ENCODE assay signal across 8 cellular contexts in the genomic region with DNA sequence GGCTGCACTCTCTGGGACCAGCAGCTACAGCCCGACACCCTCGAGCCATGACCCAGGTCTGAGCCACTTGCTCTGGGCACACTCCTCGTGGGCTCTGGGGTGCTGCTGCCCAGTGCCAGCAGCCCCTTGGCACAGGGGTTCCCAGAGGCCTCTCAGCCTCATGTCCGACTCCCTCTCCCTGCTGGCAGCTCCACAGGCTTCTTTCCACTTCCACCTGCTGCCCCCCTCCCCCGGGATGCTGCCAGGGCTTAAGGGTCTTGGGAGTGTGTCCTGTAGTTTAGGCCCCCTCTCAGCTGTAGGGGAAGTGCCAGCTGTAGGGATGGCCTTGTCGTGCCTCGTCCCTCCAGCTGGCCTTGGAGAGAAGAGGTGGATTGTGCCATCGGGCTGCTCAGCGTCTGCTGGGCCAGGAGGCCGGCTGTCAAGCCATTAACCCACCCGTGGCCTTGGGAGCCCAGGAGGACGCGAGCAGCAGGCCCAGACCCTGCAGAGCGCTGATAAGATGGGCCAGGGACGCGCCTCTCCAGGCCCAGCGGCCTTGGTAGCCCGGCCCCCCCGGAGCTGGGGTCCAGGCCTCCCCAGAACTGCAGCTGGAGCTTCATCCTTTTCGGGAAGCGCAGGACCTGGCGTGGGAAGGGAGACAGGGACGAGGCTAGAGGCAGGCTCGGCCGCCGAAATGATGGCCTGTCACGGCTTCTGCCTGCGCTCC. TPM values are rescaled to one million over a fixed set of nuclear protein-coding genes. Genes with fewer than 3 reads are reported as not detected.
A peak's percentile ranks its signal among the peaks of the same experiment; 100 is the strongest.
DNase-seq lines count a peak whose midpoint lies in the region; ATAC-seq and TF ChIP-seq lines count a peak whose summit lies in the region.

No MANE protein-coding gene starts in this region.

- no peak for ATAC-seq in effector memory CD8-positive, alpha-beta T cell (replicated peaks)
- ATAC-seq in natural killer cell (no peak), GM18867 (IDR thresholded peaks at IDR 0.05; ENCODE audit: unreplicated experiment) (no peak)

- H3K27me3 ChIP-seq in OCI-LY3 (ENCODE audit: low read depth, low read length): no peaks in the 10 kb centered on the region

- no peaks in the 10 kb centered on the region for H3K36me3 Mint-ChIP-seq in effector memory CD8-positive, alpha-beta T cell (ENCODE audit: insufficient read depth)
- H3K36me3 Mint-ChIP-seq in natural killer cell: no peaks in the 10 kb centered on the region

- H3K79me2 ChIP-seq in OCI-LY3 (ENCODE audit: low read length): no peaks in the 10 kb centered on the region

- peak overlapping the region; percentile 63 for H3K4me3 ChIP-seq in AG09309 (ENCODE audit: control insufficient read depth, low read depth, low read length)
- peak overlapping the region; percentile 87 for H3K4me3 ChIP-seq in OCI-LY3 (ENCODE audit: low read length)

- H3K9me3 Mint-ChIP-seq in effector memory CD8-positive, alpha-beta T cell: no peaks in the 10 kb centered on the region
- H3K9me3 Mint-ChIP-seq in natural killer cell: no peaks in the 10 kb centered on the region

- H3K9me3 ChIP-seq in OCI-LY3 (ENCODE audit: insufficient read depth, low read length): no peaks in the 10 kb centered on the region

- peak overlapping the region; percentile 70 to 74 for H3K4me3 Mint-ChIP-seq in effector memory CD8-positive, alpha-beta T cell
- peak overlapping the region; percentile 80 for H3K4me3 Mint-ChIP-seq in natural killer cell

- peak overlapping the region in 1 of 2 donors; percentile 80 for H3K27ac Mint-ChIP-seq in effector memory CD8-positive, alpha-beta T cell
- peak overlapping the region; percentile 26 to 74 for H3K27ac Mint-ChIP-seq in natural killer cell

- no peak for DNase-seq in AG09309 (ENCODE audit: low read depth)
- DNase-seq in effector memory CD8-positive, alpha-beta T cell: no peak
- no peak for DNase-seq in natural killer cell
- no peak for DNase-seq in NCI-H1436 (lab: John Stamatoyannopoulos, UW)
- DNase-seq in NK-92 treated with Interleukin-12 subunit alpha and Interleukin-12 subunit beta, amount 100 ng/mL, for 24 hours (lab: John Stamatoyannopoulos, UW): no peak
- DNase-seq in activated CD4-positive, alpha-beta T cell treated with anti-CD3 and anti-CD28 coated beads for 4 hours: no peak

- H3K36me3 ChIP-seq in OCI-LY3 (replicated peaks; ENCODE audit: low read depth, low read length): no peaks in the 10 kb centered on the region

- peaks cover 8 to 12% of the 10 kb centered on the region in 2 donors for H3K4me1 Mint-ChIP-seq in effector memory CD8-positive, alpha-beta T cell (ENCODE audit: low read depth in 2 of 2)
- peaks cover 0 to 17% of the 10 kb centered on the region in 2 donors for H3K4me1 Mint-ChIP-seq in natural killer cell

- H3K27ac ChIP-seq in OCI-LY3 (ENCODE audit: low read length): no peak overlapping the region

- peak overlapping the region; percentile 74; the same call in 1 of the 2 replicates for H3K9ac ChIP-seq in OCI-LY3 (ENCODE audit: low read length)

- no peaks in the 10 kb centered on the region for H3K27me3 Mint-ChIP-seq in effector memory CD8-positive, alpha-beta T cell
- H3K27me3 Mint-ChIP-seq in natural killer cell (ENCODE audit: low read depth in 2 of 2): peaks cover 0 to 4% of the 10 kb centered on the region in 2 donors

- peak overlapping the region; percentile 90 for H3K4me2 ChIP-seq in OCI-LY3 (ENCODE audit: low read length)

- intact Hi-C loops in natural killer cell (cut with micrococcal nuclease): no loop called here

- no peak for TF ChIP-seq CTCF in AG09309 (IDR thresholded peaks at IDR 0.05; ENCODE audit: control insufficient read depth, insufficient read depth, low read depth, low read length, missing control alignments)
- TF ChIP-seq CTCF in OCI-LY3 (IDR thresholded peaks at IDR 0.05; ENCODE audit: low read depth, low read length): no peak
- no peak for TF ChIP-seq CTCF in natural killer cell (IDR thresholded peaks at IDR 0.05)

- peak overlapping the region; percentile 78; the same call in 1 of the 2 replicates for H2AFZ ChIP-seq in OCI-LY3 (ENCODE audit: low read depth, low read length)

- H3K4me1 ChIP-seq in OCI-LY3 (ENCODE audit: low read length): peaks cover 13% of the 10 kb centered on the region

- H4K20me1 ChIP-seq in OCI-LY3 (ENCODE audit: insufficient read depth, low read length): no peaks in the 10 kb centered on the region

RNA-seq across cellular contexts. Expression of a gene that starts 1.0 kb away (rescaled TPM):
- 1 to 10 TPM; 1.7 to 2.4 (median 2.0) TPM for total RNA-seq in natural killer cell

RNA-seq across cellular contexts. Expression of a gene that starts 44.1 kb away (rescaled TPM):
- total RNA-seq in natural killer cell: 1 to 10 TPM; 2.5 to 4.5 (median 4.0) TPM

RNA-seq across cellular contexts. Expression of a gene that starts 49.2 kb away (rescaled TPM):
- total RNA-seq in natural killer cell: not detected
